In genomic region chr6:98039443-98039842, GRCh38 we compare ENCODE assay signal across 15 cellular contexts.
DNase-seq lines count a peak whose midpoint lies in the region; ATAC-seq, FAIRE-seq and TF ChIP-seq lines count a peak whose summit lies in the region.
"Had no signal": no experiment of that assay in that cellular context is flagged by ENCODE, and none has a peak within 500 bp of the region (broad histone marks: within the 10 kb centered on the region; RNA-seq: fewer than 3 reads in every experiment).

No MANE protein-coding gene starts in this region.

- DNase-seq in HepG2 (ENCODE audit: low spot score): no peak
- DNase-seq in right lobe of liver: no peak
- peak; percentile 4 for DNase-seq in iPS-NIHi11 (ENCODE audit: low spot score)
- no peak for DNase-seq in activated gamma-delta T cell treated with Interleukin-2 at 50 U/mL for 16 hours
- no peak for DNase-seq in HAP-1 (ENCODE audit: low spot score in 2 of 2)
- no peak for DNase-seq in HK-2 (ENCODE audit: unreplicated experiment)
- DNase-seq in Karpas-422: no peak
- DNase-seq: 8988T, Caco-2, Kasumi-1, NCI-H1417 treated with DMSO at 0.1 percent for 48 hours, NCI-H2081 treated with DMSO at 0.1 percent for 48 hours had no signal

- no peak for TF ChIP-seq CTCF in HepG2 (CRISPR knock-in tag; IDR thresholded peaks at IDR 0.05)
- TF ChIP-seq CTCF in right lobe of liver (IDR thresholded peaks at IDR 0.05): no peak

- TF ChIP-seq RAD21 in HepG2 (CRISPR knock-in tag; IDR thresholded peaks at IDR 0.05): no peak

- POLR2A ChIA-PET in HepG2 (lab: Yijun Ruan, JAX): no interaction called here

- in situ Hi-C loops in HepG2 (cut with HindIII; ENCODE audit: extremely low pct_ligation_motif_present, low pct_unique_long_range_greater_than_20kb): loop anchor here (25.0 kb wide), 1 partner anchor 798 kb away; the partner anchor contains the start of gene POU3F2
- in situ Hi-C loops in HAP-1 (cut with MboI; ENCODE audit: low sequenced_read_pairs): loop anchor here (25.0 kb wide), 1 partner anchor 798 kb away; the partner anchor contains the start of gene POU3F2

- H3K27ac ChIP-seq in HepG2 (ENCODE audit: extremely low read length, insufficient read depth, low read length) (no peak overlapping the region), right lobe of liver (no peak overlapping the region), ectodermal cell (ENCODE audit: insufficient read depth, low read depth, low read length, poor library complexity, severe bottlenecking) (peak overlapping the region; percentile 78), Karpas-422 (ENCODE audit: low read length) (no peak overlapping the region)
- H3K27ac ChIP-seq: SJSA1 had no signal

- H3K4me2 ChIP-seq in HepG2 (ENCODE audit: low read depth, low read length) (no peak overlapping the region), Karpas-422 (ENCODE audit: low read depth, low read length, poor library complexity, severe bottlenecking) (no peak overlapping the region)

- no peak overlapping the region for H3K9ac ChIP-seq in HepG2 (ENCODE audit: insufficient read depth, low read depth, low read length)
- no peak overlapping the region for H3K9ac ChIP-seq in Karpas-422 (ENCODE audit: low read length)

- no peak for TF ChIP-seq POLR2A in HepG2 (IDR thresholded peaks at IDR 0.05; ENCODE audit: insufficient read depth in 1 of 2, low read depth in 2 of 2, low read length in 2 of 2)
- TF ChIP-seq POLR2A in right lobe of liver (IDR thresholded peaks at IDR 0.05): no peak

- BruUV-seq in HepG2 (replicated peaks; lab: Mats Ljungman, UMichigan): no TSS peak

- CTCF ChIA-PET in HepG2 (lab: Yijun Ruan, JAX; ENCODE audit: low intra/inter-chr PET ratio, low total read pairs): no interaction called here

- H4K20me1 ChIP-seq in HepG2 (ENCODE audit: insufficient read depth, low read length): no peaks in the 10 kb centered on the region
- no peaks in the 10 kb centered on the region for H4K20me1 ChIP-seq in Karpas-422 (ENCODE audit: insufficient read depth, low read depth, low read length)

- no peak overlapping the region for H3K4me3 ChIP-seq in HepG2 (replicated peaks in 1 of 3; ENCODE audit: insufficient read depth in 1 of 3, low read depth in 2 of 3, low read length in 3 of 3)
- no peak overlapping the region for H3K4me3 ChIP-seq in right lobe of liver
- H3K4me3 ChIP-seq in ectodermal cell (ENCODE audit: insufficient read depth, low read depth, low read length): no peak overlapping the region
- H3K4me3 ChIP-seq in HAP-1: no peak overlapping the region
- no peak overlapping the region for H3K4me3 ChIP-seq in Karpas-422 (ENCODE audit: low read length)
- H3K4me3 ChIP-seq: SJSA1 had no signal

- H2AFZ ChIP-seq in HepG2 (ENCODE audit: low read length) (no peak overlapping the region), Karpas-422 (ENCODE audit: low read length) (no peak overlapping the region)

- H3K27me3 ChIP-seq in HepG2 (ENCODE audit: control insufficient read depth in 1 of 2, insufficient read depth in 2 of 2, low read length in 2 of 2): no peaks in the 10 kb centered on the region
- no peaks in the 10 kb centered on the region for H3K27me3 ChIP-seq in right lobe of liver
- H3K27me3 ChIP-seq in ectodermal cell (ENCODE audit: control insufficient read depth, insufficient read depth, low read length, poor library complexity, severe bottlenecking): no peaks in the 10 kb centered on the region
- H3K27me3 ChIP-seq in HAP-1 (ENCODE audit: low read depth): no peaks in the 10 kb centered on the region
- no peaks in the 10 kb centered on the region for H3K27me3 ChIP-seq in Karpas-422 (ENCODE audit: low read length)

- H3K79me2 ChIP-seq in HepG2 (ENCODE audit: insufficient read depth, low read length) (no peaks in the 10 kb centered on the region), Karpas-422 (ENCODE audit: low read length) (no peaks in the 10 kb centered on the region)

- no peaks in the 10 kb centered on the region for H3K4me1 ChIP-seq in HepG2 (ENCODE audit: insufficient read depth, low read length)
- H3K4me1 ChIP-seq in right lobe of liver: no peaks in the 10 kb centered on the region
- peaks cover 52% of the 10 kb centered on the region for H3K4me1 ChIP-seq in ectodermal cell (ENCODE audit: control insufficient read depth, insufficient read depth, low read length)
- peaks cover 34% of the 10 kb centered on the region for H3K4me1 ChIP-seq in HAP-1
- no peaks in the 10 kb centered on the region for H3K4me1 ChIP-seq in Karpas-422 (ENCODE audit: low read length)
- H3K4me1 ChIP-seq: Caco-2, SJSA1 had no signal

- no peaks in the 10 kb centered on the region for H3K36me3 ChIP-seq in HepG2 (replicated peaks in 1 of 2; ENCODE audit: control insufficient read depth in 1 of 2, insufficient read depth in 2 of 2, low read length in 2 of 2)
- no peaks in the 10 kb centered on the region for H3K36me3 ChIP-seq in right lobe of liver
- no peaks in the 10 kb centered on the region for H3K36me3 ChIP-seq in ectodermal cell (ENCODE audit: control insufficient read depth, insufficient read depth, low read length)
- no peaks in the 10 kb centered on the region for H3K36me3 ChIP-seq in HAP-1 (replicated peaks)
- H3K36me3 ChIP-seq in Karpas-422 (ENCODE audit: insufficient read depth, low read length): no peaks in the 10 kb centered on the region
- H3K36me3 ChIP-seq: SJSA1 had no signal

- no peaks in the 10 kb centered on the region for H3K9me2 ChIP-seq in Karpas-422 (replicated peaks; ENCODE audit: insufficient read depth, low read length)

- no peak for FAIRE-seq in HepG2 (lab: Jason Lieb, UNC)
- FAIRE-seq: GM12891 had no signal

- intact Hi-C loops in HepG2 (cut with micrococcal nuclease; ENCODE audit: unreplicated experiment) (no loop called here), right lobe of liver (cut with DNase I) (no loop called here)

- WGBS in HepG2 (ENCODE audit: low lambda C conversion rate): 8% methylated on average over 5 of the region's 5 CpGs
- WGBS in right lobe of liver (ENCODE audit: insufficient coverage, low coverage, low lambda C conversion rate, missing lambda C conversion rate): 26% methylated on average over 5 of the region's 5 CpGs
- 23 to 34% methylated on average over 5 of the region's 5 CpGs for WGBS in ectodermal cell, 2 experiments

- no peak for ATAC-seq in HepG2
- ATAC-seq in right lobe of liver: no peak

- no peak for TF ChIP-seq EP300 in HepG2 (IDR thresholded peaks at IDR 0.05; ENCODE audit: low read depth in 2 of 2, low read length in 2 of 2)
- TF ChIP-seq EP300 in HepG2 (CRISPR knock-in tag; IDR thresholded peaks at IDR 0.05; ENCODE audit: borderline replicate concordance): no peak

- H3K9me3 ChIP-seq in HepG2 (ENCODE audit: low read length): no peaks in the 10 kb centered on the region
- no peaks in the 10 kb centered on the region for H3K9me3 ChIP-seq in right lobe of liver
- no peaks in the 10 kb centered on the region for H3K9me3 ChIP-seq in ectodermal cell (ENCODE audit: control insufficient read depth, low read length)
- H3K9me3 ChIP-seq in HAP-1: no peaks in the 10 kb centered on the region
- H3K9me3 ChIP-seq in Karpas-422 (ENCODE audit: low read length): no peaks in the 10 kb centered on the region
- H3K9me3 ChIP-seq: Caco-2, SJSA1 had no signal

TF ChIP-seq in HepG2, 621 proteins besides CTCF, POLR2A, EP300 and RAD21:
- TF ChIP-seq MAFK (conservative IDR thresholded peaks at IDR 0.05 in 1 of 2, IDR thresholded peaks at IDR 0.05 in 1 of 2; ENCODE audit: low read length in 2 of 2) (peak; percentile 9 to 41; a peak in 1 of 4 replicates), CHD2 (IDR thresholded peaks at IDR 0.05; ENCODE audit: low read depth, low read length) (no peak)
